ENCODE assay signal across 1 cellular context in genomic region chr12:120194534-120195395, GRCh38.
A peak's percentile ranks its signal among the peaks of the same experiment; 100 is the strongest.
TF ChIP-seq lines count a peak whose summit lies in the region.

Gene GCN1 (minus strand): TSS chr12:120194715. CDS start chr12:120194697, 18 bp downstream.

TF ChIP-seq in HepG2, 621 proteins besides CTCF, POLR2A, EP300 and RAD21 (continued from another document):
- TF ChIP-seq ATF6 (CRISPR knock-in tag; conservative IDR thresholded peaks at IDR 0.05) (no peak), SALL2 (CRISPR knock-in tag; IDR thresholded peaks at IDR 0.05) (peak; percentile 92), ZNF230 (CRISPR knock-in tag; IDR thresholded peaks at IDR 0.05) (peak; percentile 78; the same call in 1 of the 2 replicates), ZKSCAN1 (IDR thresholded peaks at IDR 0.05; ENCODE audit: low read length) (no peak; the same call in 1 of the 2 replicates)
